26 cellular contexts compared by ENCODE assay signal in the genomic region with DNA sequence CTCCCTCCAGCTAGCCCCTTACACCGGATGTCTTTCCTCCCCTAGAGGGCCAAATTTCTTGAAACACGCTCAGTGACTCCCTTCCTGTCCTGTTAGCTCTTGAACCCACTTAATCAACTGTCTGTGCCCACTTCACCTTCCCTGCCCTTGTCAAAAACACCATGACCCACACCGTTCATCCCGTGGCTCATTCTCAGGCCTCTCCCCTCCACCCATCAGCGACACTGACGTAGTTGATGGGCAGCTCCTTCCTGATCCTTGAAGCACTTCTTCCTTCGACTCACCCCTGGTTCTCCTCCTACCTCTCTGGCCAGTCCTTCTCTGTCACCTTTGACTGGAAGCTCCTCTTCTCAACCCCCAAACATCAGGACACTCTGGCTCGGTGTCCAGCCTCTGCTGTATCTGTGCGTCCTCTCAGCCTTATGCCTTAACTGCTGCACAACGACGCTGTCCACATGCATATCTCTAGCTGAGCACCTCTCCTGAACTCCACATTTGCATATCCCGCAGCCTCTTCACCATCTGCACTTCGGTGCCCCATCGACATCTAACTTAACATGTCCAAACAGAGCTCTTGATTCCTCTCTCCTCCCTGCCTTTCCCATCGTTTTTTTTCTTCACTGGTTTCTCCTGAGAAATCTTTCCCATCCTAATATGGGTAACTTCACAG. TPM values are rescaled to one million over a fixed set of nuclear protein-coding genes. Genes with fewer than 3 reads are reported as not detected.
A peak's percentile ranks its signal among the peaks of the same experiment; 100 is the strongest.
DNase-seq lines count a peak whose midpoint lies in the region; FAIRE-seq and TF ChIP-seq lines count a peak whose summit lies in the region.
"Had no signal": no experiment of that assay in that cellular context is flagged by ENCODE, and none has a peak within 500 bp of the region (broad histone marks: within the 10 kb centered on the region; RNA-seq: fewer than 3 reads in every experiment).

No MANE protein-coding gene starts in this region.

- H3K14ac ChIP-seq in H1 (ENCODE audit: insufficient read length), result no peak overlapping the region

- H3K18ac ChIP-seq in H1 (ENCODE audit: extremely low read depth, low read length), result no peak overlapping the region

- H3K4me1 ChIP-seq in BLaER1 treated with 17β-estradiol and CSF1 and Interleukin-3, amounts not matched to agents 10 nM and 100 nM, result peaks cover 26 to 56% (median 53%) of the 10 kb centered on the region in 10 experiments
- H3K4me1 ChIP-seq in H1 (replicated peaks in 1 of 4; ENCODE audit: control insufficient read depth in 3 of 4, insufficient read depth in 4 of 4, low read length in 3 of 4), result peaks cover 5 to 12% (median 8%) of the 10 kb centered on the region in 4 experiments; a peak in 6 of 7 replicates
- H3K4me1 ChIP-seq: colonic mucosa, uterus had no signal

- no peak for TF ChIP-seq POLR2A in H1 (IDR thresholded peaks at IDR 0.05; ENCODE audit: control extremely low read depth in 1 of 2, low read depth in 2 of 2, low read length in 2 of 2)

- no peak overlapping the region for H3K23ac ChIP-seq in H1 (ENCODE audit: insufficient read length)

- H2AFZ ChIP-seq in H1 (ENCODE audit: low read length), result no peak overlapping the region; the same call in 1 of the 2 replicates

- TF ChIP-seq EP300 in H1 (IDR thresholded peaks at IDR 0.05; ENCODE audit: borderline replicate concordance in 1 of 2, low read depth in 2 of 2, low read length in 2 of 2), result no peak

- 86% methylated on average over 15 of the region's 15 CpGs; no CpG with 5 or more reads in 1 of the 2 experiments for WGBS in H1 (ENCODE audit: extremely low coverage in 1 of 2, insufficient coverage in 1 of 2, insufficient read length in 1 of 2, insufficient replicate concordance in 2 of 2, low coverage in 1 of 2, low lambda C conversion rate in 2 of 2, missing lambda C conversion rate in 1 of 2), 2 experiments

- no peak overlapping the region for H2BK120ac ChIP-seq in H1 (replicated peaks; ENCODE audit: low read depth, low read length)

- no peaks in the 10 kb centered on the region for H3K9me3 ChIP-seq in BLaER1 treated with 17β-estradiol and CSF1 and Interleukin-3, amounts not matched to agents 10 nM and 100 nM (replicated peaks in 1 of 11)
- no peaks in the 10 kb centered on the region for H3K9me3 ChIP-seq in H1 (ENCODE audit: insufficient read depth in 2 of 2, low read depth in 1 of 2, low read length in 1 of 2)
- H3K9me3 ChIP-seq: breast epithelium, colonic mucosa, sigmoid colon, uterus had no signal

- H4K8ac ChIP-seq in H1 (ENCODE audit: extremely low read depth, insufficient read depth, low read length), result no peak overlapping the region

- H3K9ac ChIP-seq in BLaER1 treated with 17β-estradiol and CSF1 and Interleukin-3, amounts not matched to agents 10 nM and 100 nM, result peak overlapping the region in 2 of 11 experiments; percentile 0 to 3; a peak in 1 of 22 replicates
- H3K9ac ChIP-seq in H1 (replicated peaks in 1 of 4; ENCODE audit: extremely low read depth in 1 of 4, low read depth in 3 of 4, low read length in 3 of 4), result no peak overlapping the region

- no peak for FAIRE-seq in H1 (lab: Jason Lieb, UNC)

- no peak overlapping the region for H3K56ac ChIP-seq in H1 (replicated peaks; ENCODE audit: insufficient read length, low read depth, low read length)

- TF ChIP-seq RAD21 in H1 (IDR thresholded peaks at IDR 0.05 in 1 of 2, conservative IDR thresholded peaks at IDR 0.05 in 1 of 2; ENCODE audit: low read depth in 2 of 2, low read length in 2 of 2), result no peak

- DNase-seq in NCI-H510A treated with DMSO at 0.1 percent for 48 hours (lab: John Stamatoyannopoulos, UW), result peak; percentile 45
- no peak for DNase-seq in H1 (ENCODE audit: low read depth in 1 of 2, low spot score in 2 of 2)
- DNase-seq in RPMI8226, result no peak
- no peak for DNase-seq in AG08396 (ENCODE audit: low spot score)
- DNase-seq in GM13976 (ENCODE audit: low spot score), result no peak
- no peak for DNase-seq in OCI-M2 (lab: John Stamatoyannopoulos, UW; ENCODE audit: unreplicated experiment)
- DNase-seq: activated T-cell treated with anti-CD3 and anti-CD28 coated beads for 4 hours; effector CD8-positive, alpha-beta T cell; NCI-H1417 treated with DMSO at 0.1 percent for 48 hours; NCI-H2081 treated with DMSO at 0.1 percent for 48 hours; NCI-H446 treated with DMSO at 0.1 percent for 48 hours; posterior cingulate gyrus; stimulated activated naive B cell treated with anti-CD40 and anti-IgM and Interleukin-4, amounts not matched to agents 10 μg/mL and 1 μg/mL and 100 μg/mL, for 72 hours; T-helper 2 cell had no signal

- H2AK5ac ChIP-seq in H1 (ENCODE audit: low read depth, low read length), result no peak overlapping the region

- in situ Hi-C loops in GM13976 (cut with MboI; ENCODE audit: low sequenced_read_pairs, unreplicated experiment), result no loop called here

- no peak overlapping the region for H3K4me3 ChIP-seq in BLaER1 treated with 17β-estradiol and CSF1 and Interleukin-3, amounts not matched to agents 10 nM and 100 nM
- H3K4me3 ChIP-seq in H1 (ENCODE audit: extremely low read depth in 1 of 4, insufficient read depth in 2 of 4, low read depth in 3 of 4, low read length in 4 of 4), result no peak overlapping the region
- H3K4me3 ChIP-seq: breast epithelium, colonic mucosa, sigmoid colon, uterus had no signal

- no peak overlapping the region for H2BK20ac ChIP-seq in H1 (ENCODE audit: low read length)

- H3K79me1 ChIP-seq in H1 (ENCODE audit: low read depth, low read length), result no peaks in the 10 kb centered on the region

- H2BK12ac ChIP-seq in H1 (ENCODE audit: low read depth, low read length), result no peak overlapping the region; the same call in 1 of the 2 replicates

- no peaks in the 10 kb centered on the region for H3K23me2 ChIP-seq in H1 (ENCODE audit: low read depth, low read length)

- no peaks in the 10 kb centered on the region; a peak in 1 of 22 replicates for H3K27me3 ChIP-seq in BLaER1 treated with 17β-estradiol and CSF1 and Interleukin-3, amounts not matched to agents 10 nM and 100 nM
- H3K27me3 ChIP-seq in H1 (replicated peaks in 1 of 4; ENCODE audit: control insufficient read depth in 3 of 4, extremely low read depth in 1 of 4, insufficient read depth in 3 of 4, low read length in 3 of 4), result peaks cover 0 to 13% (median 7%) of the 10 kb centered on the region in 4 experiments; a peak in 6 of 7 replicates
- H3K27me3 ChIP-seq: breast epithelium, colonic mucosa, uterus had no signal

- POLR2A ChIA-PET in H1 (lab: Charles Lee; ENCODE audit: partially characterized antibody), result no interaction called here

- H4K91ac ChIP-seq in H1 (replicated peaks; ENCODE audit: insufficient read length, low read length), result no peak overlapping the region

- H3K36me3 ChIP-seq in BLaER1 treated with 17β-estradiol and CSF1 and Interleukin-3, amounts not matched to agents 10 nM and 100 nM, result no peaks in the 10 kb centered on the region
- no peaks in the 10 kb centered on the region for H3K36me3 ChIP-seq in H1 (ENCODE audit: control insufficient read depth in 2 of 4, insufficient read depth in 4 of 4, low read length in 3 of 4)
- H3K36me3 ChIP-seq: breast epithelium, colonic mucosa, sigmoid colon, uterus had no signal

- no peaks in the 10 kb centered on the region for H3K79me2 ChIP-seq in H1 (ENCODE audit: control insufficient read depth in 1 of 2, insufficient read depth in 2 of 2, low read length in 2 of 2)

- H3K27ac ChIP-seq in BLaER1 treated with 17β-estradiol and CSF1 and Interleukin-3, amounts not matched to agents 10 nM and 100 nM, result peak overlapping the region in 2 of 11 experiments; percentile 0 to 3; a peak in 4 of 22 replicates
- H3K27ac ChIP-seq in H1 (ENCODE audit: low read depth, low read length), result no peak overlapping the region
- H3K27ac ChIP-seq: breast epithelium, colonic mucosa, RWPE1, sigmoid colon, uterus had no signal

- H4K5ac ChIP-seq in H1 (ENCODE audit: insufficient read length, low read depth, low read length), result no peak overlapping the region

- H4K20me1 ChIP-seq in BLaER1 treated with 17β-estradiol and CSF1 and Interleukin-3, amounts not matched to agents 10 nM and 100 nM, result no peaks in the 10 kb centered on the region
- no peaks in the 10 kb centered on the region for H4K20me1 ChIP-seq in H1 (replicated peaks in 1 of 2; ENCODE audit: control insufficient read depth in 1 of 2, insufficient read depth in 2 of 2, low read length in 2 of 2)

- TF ChIP-seq CTCF in GM12873 (IDR thresholded peaks at IDR 0.05; ENCODE audit: insufficient read depth, low read depth, low read length, missing control alignments), result peak; percentile 7
- no peak for TF ChIP-seq CTCF in H1 (IDR thresholded peaks at IDR 0.05; ENCODE audit: control extremely low read depth in 1 of 3, insufficient read depth in 1 of 3, low read depth in 1 of 3, low read length in 3 of 3)
- no peak for TF ChIP-seq CTCF in GM13976 (IDR thresholded peaks at IDR 0.05; ENCODE audit: borderline replicate concordance, control extremely low read depth, extremely low read depth, insufficient read depth, missing control alignments)

- peak overlapping the region; percentile 93; the same call in 1 of the 2 replicates for H2BK15ac ChIP-seq in H1 (ENCODE audit: low read length)

- peak overlapping the region in 9 of 11 experiments; percentile 80 to 96 (median 93); a peak in 18 of 22 replicates for H3K4me2 ChIP-seq in BLaER1 treated with 17β-estradiol and CSF1 and Interleukin-3, amounts not matched to agents 10 nM and 100 nM
- no peak overlapping the region for H3K4me2 ChIP-seq in H1 (ENCODE audit: insufficient read depth in 1 of 2, low read depth in 2 of 2, low read length in 2 of 2)

- H2BK5ac ChIP-seq in H1 (ENCODE audit: low read depth, low read length), result no peak overlapping the region

- CTCF ChIA-PET in H1 (lab: Charles Lee; ENCODE audit: partially characterized antibody), result interaction anchor here (0.6 to 5.3 kb wide), 40 partner anchors 8 to 655 kb away, joined by 3 to 69 read pairs (median 6); partner anchors contain the start of gene CCDC182

- no peak overlapping the region for H3K4ac ChIP-seq in H1 (replicated peaks; ENCODE audit: insufficient read length, low read depth, low read length)

TF ChIP-seq in H1, 55 proteins besides CTCF, POLR2A, EP300 and RAD21:
- TF ChIP-seq HDAC2 (IDR thresholded peaks at IDR 0.05; ENCODE audit: borderline replicate concordance in 1 of 2, low read depth in 2 of 2, low read length in 2 of 2) (no peak), TEAD4 (IDR thresholded peaks at IDR 0.05; ENCODE audit: low read depth, low read length) (no peak)

RNA-seq across cellular contexts. Expression of gene CCDC182, which starts 39.3 kb away (rescaled TPM):
- total RNA-seq in H1 (2021; fragmentation: NEBNext Ultra II Directional; extraction: Animal tissue kit (Norgen Biotek cat#: 25700)), result not detected in 2 replicates
- not detected in 2 replicates for polyA plus RNA-seq in H1 (2011; rRNA removed)
- polyA plus RNA-seq in H1 (2011; cell fraction: cytosol; rRNA removed), result not detected
- not detected for polyA plus RNA-seq in H1 (2011; cell fraction: nucleus; rRNA removed)
- polyA plus RNA-seq in H1 (2012, experiment 1 of 2), result not detected in 4 replicates
- not detected for polyA plus RNA-seq in H1 (2012, experiment 2 of 2)
- polyA plus RNA-seq in H1 (2013, experiment 1 of 2), result not detected
- polyA plus RNA-seq in H1 (2013, experiment 2 of 2), result not detected
- not detected in 2 replicates for polyA minus RNA-seq in H1 (2011; rRNA and poly(A)+ RNA removed)
- polyA minus RNA-seq in H1 (2011; cell fraction: cytosol; rRNA and poly(A)+ RNA removed), result not detected
- not detected for polyA minus RNA-seq in H1 (2011; cell fraction: nucleus; rRNA and poly(A)+ RNA removed)
- total RNA-seq: activated naive CD4-positive, alpha-beta T cell treated with anti-CD3 and anti-CD28 coated beads, Interleukin-2, amount 50 U/mL, for 72 hours; breast epithelium; colonic mucosa; epithelial cell of proximal tubule; H4; sigmoid colon; uterus had no signal
- polyA plus RNA-seq: AG04450, CD14-positive monocyte, sigmoid colon had no signal

Comparison
In these comparisons a context has a peak if more than half of its experiments do, and no peak if none do; other contexts are left out.
1. H3K4me2 ChIP-seq: peak in BLaER1 treated with 17β-estradiol and CSF1 and Interleukin-3, amounts not matched to agents 10 nM and 100 nM (9 of 11); none in H1 (0 of 2).